Comparison of ENCODE assay signal across 28 cellular contexts in genomic region chr21:16078382-16078781, GRCh38.
"Had no signal": no experiment of that assay in that cellular context is flagged by ENCODE, and none has a peak within 500 bp of the region (broad histone marks: within the 10 kb centered on the region; RNA-seq: fewer than 3 reads in every experiment).

No MANE protein-coding gene starts in this region.

- H3K27ac ChIP-seq: cardiac muscle cell, heart right ventricle, left lung, lower lobe of right lung, neutrophil, pancreas, thoracic aorta had no signal

- H3K36me3 ChIP-seq: cardiac muscle cell, heart right ventricle, left lung, lower lobe of right lung, neutrophil, pancreas, thoracic aorta had no signal

- H3K9me3 ChIP-seq: heart right ventricle, left lung, lower lobe of right lung, mucosa of descending colon, neutrophil, pancreas, thoracic aorta had no signal

- H3K27ac Mint-ChIP-seq: activated CD8-positive, alpha-beta T cell treated with anti-CD3 and anti-CD28 coated beads for 36 hours; activated T-helper 17 cell treated with anti-CD3 and anti-CD28 coated beads, Interleukin-2, amount 50 U/mL, for 72 hours; stimulated activated naive B cell treated with anti-CD40 and anti-IgM and Interleukin-4, amounts not matched to agents 10 μg/mL and 1 μg/mL and 100 μg/mL, for 72 hours; WTC11 had no signal

- H3K36me3 Mint-ChIP-seq: stimulated activated naive B cell treated with anti-CD40 and anti-IgM and Interleukin-4, amounts not matched to agents 10 μg/mL and 1 μg/mL and 100 μg/mL, for 72 hours; WTC11 had no signal

- H3K4me1 Mint-ChIP-seq: activated T-helper 17 cell treated with anti-CD3 and anti-CD28 coated beads, Interleukin-2, amount 50 U/mL, for 72 hours; stimulated activated naive B cell treated with anti-CD40 and anti-IgM and Interleukin-4, amounts not matched to agents 10 μg/mL and 1 μg/mL and 100 μg/mL, for 72 hours; WTC11 had no signal

- H3K4me3 ChIP-seq: cardiac muscle cell, heart right ventricle, left lung, lower lobe of right lung, mucosa of descending colon, pancreas, thoracic aorta had no signal

- H3K4me1 ChIP-seq: left lung, lower lobe of right lung, pancreas had no signal

- H3K4me3 Mint-ChIP-seq: activated CD8-positive, alpha-beta T cell treated with anti-CD3 and anti-CD28 coated beads for 36 hours; activated T-cell treated with anti-CD3 and anti-CD28 coated beads, Interleukin-2, amount 50 U/mL, for 4 hours; activated T-helper 17 cell treated with anti-CD3 and anti-CD28 coated beads, Interleukin-2, amount 50 U/mL, for 72 hours; nephron progenitor cell; stimulated activated naive B cell treated with anti-CD40 and anti-IgM and Interleukin-4, amounts not matched to agents 10 μg/mL and 1 μg/mL and 100 μg/mL, for 72 hours; WTC11 had no signal

- H3K27me3 ChIP-seq: cardiac muscle cell, heart right ventricle, left lung, neutrophil, pancreas had no signal

- H3K27me3 Mint-ChIP-seq: activated CD8-positive, alpha-beta T cell treated with anti-CD3 and anti-CD28 coated beads for 36 hours; activated T-helper 17 cell treated with anti-CD3 and anti-CD28 coated beads, Interleukin-2, amount 50 U/mL, for 72 hours; stimulated activated naive B cell treated with anti-CD40 and anti-IgM and Interleukin-4, amounts not matched to agents 10 μg/mL and 1 μg/mL and 100 μg/mL, for 72 hours had no signal

- ATAC-seq: activated CD8-positive, alpha-beta T cell treated with anti-CD3 and anti-CD28 coated beads for 36 hours; activated T-cell treated with anti-CD3 and anti-CD28 coated beads, Interleukin-2, amount 50 U/mL, for 4 hours; activated T-helper 17 cell treated with anti-CD3 and anti-CD28 coated beads, Interleukin-2, amount 50 U/mL, for 72 hours; heart right ventricle; left lung; lower lobe of right lung; mucosa of descending colon; pancreas; right cardiac atrium; stimulated activated naive B cell treated with anti-CD40 and anti-IgM and Interleukin-4, amounts not matched to agents 10 μg/mL and 1 μg/mL and 100 μg/mL, for 72 hours; WTC11 had no signal

- H3K9me3 Mint-ChIP-seq: activated CD8-positive, alpha-beta T cell treated with anti-CD3 and anti-CD28 coated beads for 36 hours; activated T-cell treated with anti-CD3 and anti-CD28 coated beads, Interleukin-2, amount 50 U/mL, for 4 hours; activated T-helper 17 cell treated with anti-CD3 and anti-CD28 coated beads, Interleukin-2, amount 50 U/mL, for 72 hours; stimulated activated naive B cell treated with anti-CD40 and anti-IgM and Interleukin-4, amounts not matched to agents 10 μg/mL and 1 μg/mL and 100 μg/mL, for 72 hours; WTC11 had no signal

- DNase-seq: activated CD4-positive, alpha-beta T cell treated with anti-CD3 and anti-CD28 coated beads for 1 hour; activated CD4-positive, alpha-beta T cell treated with anti-CD3 and anti-CD28 coated beads, Interleukin-2, amount 50 U/mL, for 1 hour; activated CD8-positive, alpha-beta T cell treated with anti-CD3 and anti-CD28 coated beads for 36 hours; activated gamma-delta T cell treated with Interleukin-2 at 50 U/mL for 16 hours; activated naive CD4-positive, alpha-beta T cell treated with anti-CD3 and anti-CD28 coated beads, Interleukin-2, amount 50 U/mL, for 16 hours; activated T-cell treated with anti-CD3 and anti-CD28 coated beads, Interleukin-2, amount 50 U/mL, for 4 hours; amniotic stem cell; cortex of kidney; foreskin fibroblast; heart right ventricle; kidney glomerular epithelial cell; left lung; lower lobe of right lung; mesendoderm; mucosa of descending colon; nephron progenitor cell; pancreas; right cardiac atrium; stimulated activated CD4-positive, alpha-beta T cell treated with anti-CD3 and anti-CD28 coated beads, Interleukin-15, amount 100 ng/mL, for 24 hours; stimulated activated CD4-positive, alpha-beta T cell treated with anti-CD3 and anti-CD28 coated beads, Interleukin-2, amount 100 ng/mL, for 24 hours; stimulated activated naive B cell treated with anti-CD40 and anti-IgM and Interleukin-4, amounts not matched to agents 10 μg/mL and 1 μg/mL and 100 μg/mL, for 72 hours; T-helper 2 cell; trophoblast cell had no signal
